ENCODE assay signal across 23 cellular contexts in the genomic region with DNA sequence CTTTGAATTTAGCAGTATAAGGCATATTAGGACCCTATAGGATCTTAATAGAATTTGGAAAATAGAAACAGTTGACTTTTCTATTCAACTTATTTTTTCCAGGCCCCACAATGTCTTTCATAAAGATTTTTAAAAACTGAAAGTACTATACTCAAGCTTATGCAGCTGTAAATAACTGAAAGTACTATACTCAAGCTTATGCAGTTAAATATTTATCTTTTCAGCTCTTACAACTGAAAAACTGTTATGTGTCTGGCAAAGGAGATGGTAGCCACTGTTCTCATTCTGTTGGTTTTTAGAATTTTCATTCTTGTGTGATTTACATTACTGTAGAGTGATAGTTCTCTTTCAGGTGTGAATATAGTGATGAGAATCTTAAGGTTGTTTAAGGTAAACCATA. TPM values are rescaled to one million over a fixed set of nuclear protein-coding genes. Genes with fewer than 3 reads are reported as not detected.
DNase-seq lines count a peak whose midpoint lies in the region; ATAC-seq, FAIRE-seq and TF ChIP-seq lines count a peak whose summit lies in the region.
"Had no signal": no experiment of that assay in that cellular context is flagged by ENCODE, and none has a peak within 500 bp of the region (broad histone marks: within the 10 kb centered on the region; RNA-seq: fewer than 3 reads in every experiment).

No MANE protein-coding gene starts in this region.

- no peak for FAIRE-seq in A549 (lab: Jason Lieb, UNC)

- H3K4me3 Mint-ChIP-seq in WTC11 = no peak overlapping the region
- H3K4me3 Mint-ChIP-seq: B cell, memory B cell, T-cell had no signal

- H3K4me1 ChIP-seq in A549 = peaks cover 55% of the 10 kb centered on the region

- peak overlapping the region; percentile 17 for H3K4me2 ChIP-seq in A549

- TF ChIP-seq EP300 in A549 (IDR thresholded peaks at IDR 0.05) = no peak

- no peak for TF ChIP-seq POLR2A in A549 (IDR thresholded peaks at IDR 0.05; ENCODE audit: low read length)

- H3K4me3 ChIP-seq in A549 = no peak overlapping the region
- H3K4me3 ChIP-seq: ascending aorta, ovary, right atrium auricular region, upper lobe of right lung had no signal

- H3K9me3 ChIP-seq in A549 = no peaks in the 10 kb centered on the region
- H3K9me3 ChIP-seq: ascending aorta, ovary, right atrium auricular region, upper lobe of right lung had no signal

- POLR2A ChIA-PET in A549 (lab: Yijun Ruan, JAX) (no interaction called here), WTC11 (lab: Charles Lee) (no interaction called here)

- H3K27me3 Mint-ChIP-seq in WTC11 (ENCODE audit: low read depth) = no peaks in the 10 kb centered on the region
- H3K27me3 Mint-ChIP-seq: B cell, memory B cell, T-cell had no signal

- TF ChIP-seq CTCF in A549 (IDR thresholded peaks at IDR 0.05) (no peak), WTC11 (IDR thresholded peaks at IDR 0.05) (no peak)

- DNase-seq in A549 (ENCODE audit: low read depth in 1 of 2, low spot score in 1 of 2) = no peak
- DNase-seq in left lobe of liver (ENCODE audit: low spot score) = no peak
- no peak for DNase-seq in SHP77 (lab: John Stamatoyannopoulos, UW)
- no peak for DNase-seq in activated T-cell treated with anti-CD3 and anti-CD28 coated beads, Interleukin-2, amount 50 U/mL, for 48 hours
- no peak for DNase-seq in WTC11 (ENCODE audit: low spot score)
- DNase-seq: activated CD4-positive, alpha-beta T cell treated with anti-CD3 and anti-CD28 coated beads for 48 hours; foreskin melanocyte; GF-D8; NCI-H1436; NCI-H2107; NCI-H510A; ovary; T-cell; upper lobe of right lung had no signal

- ATAC-seq in A549 = no peak
- ATAC-seq in GM21367 (IDR thresholded peaks at IDR 0.05; ENCODE audit: unreplicated experiment) = peak; percentile 53
- peak; percentile 49 for ATAC-seq in HG03460 (IDR thresholded peaks at IDR 0.05; ENCODE audit: unreplicated experiment)
- peak; percentile 31 for ATAC-seq in left lobe of liver
- no peak for ATAC-seq in HG03520 (IDR thresholded peaks at IDR 0.05; ENCODE audit: unreplicated experiment)
- no peak for ATAC-seq in WTC11
- ATAC-seq: activated naive CD4-positive, alpha-beta T cell treated with anti-CD3 and anti-CD28 coated beads, Interleukin-2, amount 50 U/mL, for 72 hours; Panc1; T-cell; upper lobe of right lung had no signal

- no peaks in the 10 kb centered on the region for H3K36me3 Mint-ChIP-seq in WTC11

- no peak for TF ChIP-seq RAD21 in A549 (conservative IDR thresholded peaks at IDR 0.05 in 1 of 2, IDR thresholded peaks at IDR 0.05 in 1 of 2)

- CTCF ChIA-PET in A549 (lab: Yijun Ruan, JAX) (interaction anchor here (1.3 to 1.5 kb wide), 2 partner anchors 8 to 56 kb away, joined by 3 read pairs; no protein-coding TSS in a partner anchor), WTC11 (lab: Charles Lee) (no interaction called here)

- peaks cover 5% of the 10 kb centered on the region; the same call in 1 of the 2 replicates for H3K4me1 Mint-ChIP-seq in WTC11

- no peak overlapping the region for H3K27ac ChIP-seq in A549
- H3K27ac ChIP-seq: ovary, upper lobe of right lung had no signal

- H3K27ac Mint-ChIP-seq in WTC11 = no peak overlapping the region
- H3K27ac Mint-ChIP-seq: B cell, memory B cell, T-cell had no signal

- H3K9me3 Mint-ChIP-seq in WTC11 = no peaks in the 10 kb centered on the region
- H3K9me3 Mint-ChIP-seq: memory B cell, T-cell had no signal

TF ChIP-seq in A549, 52 proteins besides CTCF, POLR2A, EP300 and RAD21:
- TF ChIP-seq FOXS1 (CRISPR knock-in tag; IDR thresholded peaks at IDR 0.05) (no peak), HOXB5 (CRISPR knock-in tag; IDR thresholded peaks at IDR 0.05) (no peak), ZNF302 (CRISPR knock-in tag; IDR thresholded peaks at IDR 0.05) (no peak), GATA3 (IDR thresholded peaks at IDR 0.05; ENCODE audit: borderline replicate concordance) (no peak), EHMT2 (IDR thresholded peaks at IDR 0.05; ENCODE audit: low read depth) (no peak), HEYL (CRISPR knock-in tag; IDR thresholded peaks at IDR 0.05) (no peak), POLR2AphosphoS2 (conservative IDR thresholded peaks at IDR 0.05; ENCODE audit: low read length) (no peak), ZSCAN20 (CRISPR knock-in tag; IDR thresholded peaks at IDR 0.05) (no peak), HOXB13 (CRISPR knock-in tag; IDR thresholded peaks at IDR 0.05; ENCODE audit: low read depth) (no peak), JUN (IDR thresholded peaks at IDR 0.05) (no peak), NFE2L2 (conservative IDR thresholded peaks at IDR 0.05; ENCODE audit: low read length) (no peak), MYC (IDR thresholded peaks at IDR 0.05; ENCODE audit: borderline replicate concordance, low read length) (no peak), FOSL2 (IDR thresholded peaks at IDR 0.05) (no peak), FOSL2 (CRISPR knock-in tag; IDR thresholded peaks at IDR 0.05) (no peak), NR3C1 (IDR thresholded peaks at IDR 0.05) (no peak)
- TF ChIP-seq, protein P1, sequence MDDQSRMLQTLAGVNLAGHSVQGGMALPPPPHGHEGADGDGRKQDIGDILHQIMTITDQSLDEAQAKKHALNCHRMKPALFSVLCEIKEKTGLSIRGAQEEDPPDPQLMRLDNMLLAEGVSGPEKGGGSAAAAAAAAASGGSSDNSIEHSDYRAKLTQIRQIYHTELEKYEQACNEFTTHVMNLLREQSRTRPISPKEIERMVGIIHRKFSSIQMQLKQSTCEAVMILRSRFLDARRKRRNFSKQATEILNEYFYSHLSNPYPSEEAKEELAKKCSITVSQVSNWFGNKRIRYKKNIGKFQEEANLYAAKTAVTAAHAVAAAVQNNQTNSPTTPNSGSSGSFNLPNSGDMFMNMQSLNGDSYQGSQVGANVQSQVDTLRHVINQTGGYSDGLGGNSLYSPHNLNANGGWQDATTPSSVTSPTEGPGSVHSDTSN (IDR thresholded peaks at IDR 0.05) = no peak

TF ChIP-seq in WTC11, 78 proteins besides CTCF, POLR2A, EP300 and RAD21 (continues in another document):
- TF ChIP-seq, protein P2, sequence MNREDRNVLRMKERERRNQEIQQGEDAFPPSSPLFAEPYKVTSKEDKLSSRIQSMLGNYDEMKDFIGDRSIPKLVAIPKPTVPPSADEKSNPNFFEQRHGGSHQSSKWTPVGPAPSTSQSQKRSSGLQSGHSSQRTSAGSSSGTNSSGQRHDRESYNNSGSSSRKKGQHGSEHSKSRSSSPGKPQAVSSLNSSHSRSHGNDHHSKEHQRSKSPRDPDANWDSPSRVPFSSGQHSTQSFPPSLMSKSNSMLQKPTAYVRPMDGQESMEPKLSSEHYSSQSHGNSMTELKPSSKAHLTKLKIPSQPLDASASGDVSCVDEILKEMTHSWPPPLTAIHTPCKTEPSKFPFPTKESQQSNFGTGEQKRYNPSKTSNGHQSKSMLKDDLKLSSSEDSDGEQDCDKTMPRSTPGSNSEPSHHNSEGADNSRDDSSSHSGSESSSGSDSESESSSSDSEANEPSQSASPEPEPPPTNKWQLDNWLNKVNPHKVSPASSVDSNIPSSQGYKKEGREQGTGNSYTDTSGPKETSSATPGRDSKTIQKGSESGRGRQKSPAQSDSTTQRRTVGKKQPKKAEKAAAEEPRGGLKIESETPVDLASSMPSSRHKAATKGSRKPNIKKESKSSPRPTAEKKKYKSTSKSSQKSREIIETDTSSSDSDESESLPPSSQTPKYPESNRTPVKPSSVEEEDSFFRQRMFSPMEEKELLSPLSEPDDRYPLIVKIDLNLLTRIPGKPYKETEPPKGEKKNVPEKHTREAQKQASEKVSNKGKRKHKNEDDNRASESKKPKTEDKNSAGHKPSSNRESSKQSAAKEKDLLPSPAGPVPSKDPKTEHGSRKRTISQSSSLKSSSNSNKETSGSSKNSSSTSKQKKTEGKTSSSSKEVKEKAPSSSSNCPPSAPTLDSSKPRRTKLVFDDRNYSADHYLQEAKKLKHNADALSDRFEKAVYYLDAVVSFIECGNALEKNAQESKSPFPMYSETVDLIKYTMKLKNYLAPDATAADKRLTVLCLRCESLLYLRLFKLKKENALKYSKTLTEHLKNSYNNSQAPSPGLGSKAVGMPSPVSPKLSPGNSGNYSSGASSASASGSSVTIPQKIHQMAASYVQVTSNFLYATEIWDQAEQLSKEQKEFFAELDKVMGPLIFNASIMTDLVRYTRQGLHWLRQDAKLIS (CRISPR knock-in tag; IDR thresholded peaks at IDR 0.05; ENCODE audit: borderline replicate concordance) = no peak
- TF ChIP-seq MXD4 (CRISPR knock-in tag; IDR thresholded peaks at IDR 0.05; ENCODE audit: borderline replicate concordance) = no peak
- TF ChIP-seq, protein P3, sequence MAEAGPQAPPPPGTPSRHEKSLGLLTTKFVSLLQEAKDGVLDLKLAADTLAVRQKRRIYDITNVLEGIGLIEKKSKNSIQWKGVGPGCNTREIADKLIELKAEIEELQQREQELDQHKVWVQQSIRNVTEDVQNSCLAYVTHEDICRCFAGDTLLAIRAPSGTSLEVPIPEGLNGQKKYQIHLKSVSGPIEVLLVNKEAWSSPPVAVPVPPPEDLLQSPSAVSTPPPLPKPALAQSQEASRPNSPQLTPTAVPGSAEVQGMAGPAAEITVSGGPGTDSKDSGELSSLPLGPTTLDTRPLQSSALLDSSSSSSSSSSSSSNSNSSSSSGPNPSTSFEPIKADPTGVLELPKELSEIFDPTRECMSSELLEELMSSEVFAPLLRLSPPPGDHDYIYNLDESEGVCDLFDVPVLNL (CRISPR knock-in tag; IDR thresholded peaks at IDR 0.05; ENCODE audit: borderline replicate concordance, low read depth) = no peak
- TF ChIP-seq, protein P4, sequence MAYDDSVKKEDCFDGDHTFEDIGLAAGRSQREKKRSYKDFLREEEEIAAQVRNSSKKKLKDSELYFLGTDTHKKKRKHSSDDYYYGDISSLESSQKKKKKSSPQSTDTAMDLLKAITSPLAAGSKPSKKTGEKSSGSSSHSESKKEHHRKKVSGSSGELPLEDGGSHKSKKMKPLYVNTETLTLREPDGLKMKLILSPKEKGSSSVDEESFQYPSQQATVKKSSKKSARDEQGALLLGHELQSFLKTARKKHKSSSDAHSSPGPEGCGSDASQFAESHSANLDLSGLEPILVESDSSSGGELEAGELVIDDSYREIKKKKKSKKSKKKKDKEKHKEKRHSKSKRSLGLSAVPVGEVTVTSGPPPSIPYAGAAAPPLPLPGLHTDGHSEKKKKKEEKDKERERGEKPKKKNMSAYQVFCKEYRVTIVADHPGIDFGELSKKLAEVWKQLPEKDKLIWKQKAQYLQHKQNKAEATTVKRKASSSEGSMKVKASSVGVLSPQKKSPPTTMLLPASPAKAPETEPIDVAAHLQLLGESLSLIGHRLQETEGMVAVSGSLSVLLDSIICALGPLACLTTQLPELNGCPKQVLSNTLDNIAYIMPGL (CRISPR knock-in tag; IDR thresholded peaks at IDR 0.05) = no peak
- no peak for TF ChIP-seq ZNF416 (CRISPR knock-in tag; IDR thresholded peaks at IDR 0.05)

RNA-seq across cellular contexts. Expression of a gene that starts 16.5 kb away (rescaled TPM):
- polyA plus RNA-seq in A549 (2011; rRNA removed) = 31.6 and 37.5 TPM in 2 replicates
- polyA plus RNA-seq in A549 (2012; cell fraction: cytosol; rRNA removed) = 5.3 and 7.1 TPM in 2 replicates
- 4.5 and 6.0 TPM in 2 replicates for polyA plus RNA-seq in A549 (2012; cell fraction: nucleus; rRNA removed)
- polyA plus RNA-seq in A549 (2017; fragmentation: RNase III; extraction: RNeasy Plus Mini Kit Qiagen cat#74134 plus additional on column Dnase treatment) = 12.7 to 15.7 TPM (median 15.1 TPM) in 3 replicates
- 93.0 and 111 TPM in 2 replicates for polyA minus RNA-seq in A549 (2011; rRNA and poly(A)+ RNA removed)
- 34.9 TPM for total RNA-seq in left lobe of liver
- total RNA-seq in WTC11 (2021) = 18.9 to 24.1 TPM (median 21.2 TPM) in 3 replicates

Comparison
In these comparisons a context has a peak if more than half of its experiments do, and no peak if none do; other contexts are left out.
1. ATAC-seq: peak in GM21367 (single experiment), HG03460 (single experiment) and left lobe of liver (single experiment); none in A549 (0 of 2), HG03520 (single experiment) and WTC11 (single experiment).